8 cellular contexts compared by ENCODE assay signal in the genomic region with DNA sequence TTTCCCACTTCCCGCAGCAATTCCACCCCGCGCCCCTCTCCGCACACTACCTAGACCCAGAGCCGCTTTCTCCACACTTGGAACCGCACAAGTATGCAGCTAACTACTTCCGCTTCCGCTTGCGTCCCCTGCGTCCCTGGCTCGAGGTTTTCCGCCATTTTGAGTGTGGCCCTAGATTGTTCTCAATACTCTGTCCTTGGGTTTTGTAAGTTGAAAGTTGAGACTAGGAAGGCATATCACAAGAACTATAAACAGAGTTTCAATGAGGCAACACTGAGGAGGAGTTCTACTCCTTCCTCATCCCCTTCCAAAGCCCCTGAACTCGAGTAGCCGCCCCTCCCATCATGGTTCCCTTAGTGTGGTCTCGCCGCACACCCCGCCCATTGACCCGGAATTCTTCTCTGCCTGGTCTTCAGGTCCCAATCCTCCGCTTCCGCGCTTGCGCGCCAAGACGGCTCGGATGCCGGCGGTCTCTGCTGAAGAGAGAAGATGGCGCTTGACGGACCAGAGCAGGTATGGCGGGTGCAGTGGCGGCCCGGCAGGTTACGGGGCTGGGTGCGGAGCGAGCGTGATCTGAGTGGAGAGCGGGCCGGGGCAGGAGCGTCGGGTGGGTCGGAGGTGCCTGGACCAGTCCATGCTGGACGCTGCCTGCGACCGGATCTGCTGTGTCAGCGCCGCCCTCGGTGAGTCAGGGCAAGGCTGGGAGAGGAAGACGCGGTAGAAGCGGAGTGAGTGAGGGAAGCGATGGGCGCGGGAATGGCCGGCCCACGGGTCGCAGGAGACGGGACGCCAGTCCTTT. TPM values are rescaled to one million over a fixed set of nuclear protein-coding genes. Genes with fewer than 3 reads are reported as not detected.
A peak's percentile ranks its signal among the peaks of the same experiment; 100 is the strongest.
DNase-seq lines count a peak whose midpoint lies in the region; TF ChIP-seq lines count a peak whose summit lies in the region.

Gene FTSJ3 (minus strand): TSS at position 662 of the 799 bp plus-strand sequence. CDS start 761 bp downstream, outside the sequence.
Gene PSMC5 (plus strand): TSS at position 430 of the 799 bp plus-strand sequence. CDS start 60 bp downstream, at position 490.

- H3K4me1 ChIP-seq in suprapubic skin, result peaks cover 35% of the 10 kb centered on the region

- H3K36me3 ChIP-seq in suprapubic skin, result peaks cover 67% of the 10 kb centered on the region

- peaks cover 8% of the 10 kb centered on the region for H3K27me3 Mint-ChIP-seq in HFFc6 (ENCODE audit: insufficient read depth)
- H3K27me3 Mint-ChIP-seq in activated naive CD4-positive, alpha-beta T cell treated with anti-CD3 and anti-CD28 coated beads, Interleukin-2, amount 10 ng/mL, durations not matched to agents 7 days and 5 days, result no peaks in the 10 kb centered on the region

- no peaks in the 10 kb centered on the region for H3K27me3 ChIP-seq in suprapubic skin

- DNase-seq in HFFc6, result peak; percentile 91
- peak; percentile 97 for DNase-seq in NAMALWA (ENCODE audit: low spot score)
- peak; percentile 97 for DNase-seq in SK-N-DZ (ENCODE audit: low spot score)
- peak; percentile 98 for DNase-seq in activated naive CD4-positive, alpha-beta T cell treated with anti-CD3 and anti-CD28 coated beads, Interleukin-2, amount 10 ng/mL, durations not matched to agents 7 days and 5 days
- DNase-seq in globus pallidus (ENCODE audit: low spot score), result peak; percentile 98
- DNase-seq in nucleus accumbens (lab: John Stamatoyannopoulos, UW), result peak; percentile 80 to 99 (median 95)
- DNase-seq in suprapubic skin (ENCODE audit: low spot score in 2 of 2), result peak; percentile 97

- H3K36me3 Mint-ChIP-seq in HFFc6 (ENCODE audit: low read depth), result peaks cover 75% of the 10 kb centered on the region
- peaks cover 80% of the 10 kb centered on the region for H3K36me3 Mint-ChIP-seq in activated naive CD4-positive, alpha-beta T cell treated with anti-CD3 and anti-CD28 coated beads, Interleukin-2, amount 10 ng/mL, durations not matched to agents 7 days and 5 days

- peak within 1 kb of the TSS; percentile 97 for H3K4me3 Mint-ChIP-seq in HFFc6
- peak within 1 kb of the TSS; percentile 87 for H3K4me3 Mint-ChIP-seq in activated naive CD4-positive, alpha-beta T cell treated with anti-CD3 and anti-CD28 coated beads, Interleukin-2, amount 10 ng/mL, durations not matched to agents 7 days and 5 days

- H3K27ac Mint-ChIP-seq in HFFc6, result peak within 1 kb of the TSS; percentile 100
- H3K27ac Mint-ChIP-seq in activated naive CD4-positive, alpha-beta T cell treated with anti-CD3 and anti-CD28 coated beads, Interleukin-2, amount 10 ng/mL, durations not matched to agents 7 days and 5 days, result peak within 1 kb of the TSS; percentile 96

- CTCF ChIA-PET in activated naive CD4-positive, alpha-beta T cell treated with anti-CD3 and anti-CD28 coated beads, Interleukin-2, amount 10 ng/mL, durations not matched to agents 7 days and 5 days (lab: Charles Lee), result interaction anchor here (1.0 to 1.1 kb wide), 2 partner anchors 10 to 12 kb away, joined by 4 to 5 read pairs; no protein-coding TSS in a partner anchor

- no peak for TF ChIP-seq EP300 in suprapubic skin (IDR thresholded peaks at IDR 0.05)

- H3K4me3 ChIP-seq in GM08714 (ENCODE audit: low read length) (peak within 1 kb of the TSS; percentile 78), suprapubic skin (peak within 1 kb of the TSS; percentile 86)

- no peaks in the 10 kb centered on the region for H3K9me3 ChIP-seq in suprapubic skin

- H3K9me3 Mint-ChIP-seq in HFFc6, result no peaks in the 10 kb centered on the region; the same call in 1 of the 2 replicates
- no peaks in the 10 kb centered on the region for H3K9me3 Mint-ChIP-seq in activated naive CD4-positive, alpha-beta T cell treated with anti-CD3 and anti-CD28 coated beads, Interleukin-2, amount 10 ng/mL, durations not matched to agents 7 days and 5 days

- peak in 1 of 2 donors; percentile 65 for TF ChIP-seq POLR2A in suprapubic skin (IDR thresholded peaks at IDR 0.05)

- TF ChIP-seq CTCF in HFFc6 (IDR thresholded peaks at IDR 0.05), result peak; percentile 62
- peak in 1 of 2 donors; percentile 38 for TF ChIP-seq CTCF in suprapubic skin (IDR thresholded peaks at IDR 0.05)

- H3K27ac ChIP-seq in suprapubic skin, result peak within 1 kb of the TSS; percentile 93

- WGBS in suprapubic skin, result under 1% methylated on average over 57 of the region's 58 CpGs

- peaks cover 46% of the 10 kb centered on the region for H3K4me1 Mint-ChIP-seq in HFFc6 (ENCODE audit: low read depth)
- peaks cover 80% of the 10 kb centered on the region for H3K4me1 Mint-ChIP-seq in activated naive CD4-positive, alpha-beta T cell treated with anti-CD3 and anti-CD28 coated beads, Interleukin-2, amount 10 ng/mL, durations not matched to agents 7 days and 5 days

RNA-seq across cellular contexts. Expression of gene FTSJ3, which starts in this region (rescaled TPM):
- 10 to 100 TPM; 43.2 to 55.1 (median 47.5) TPM for total RNA-seq in HFFc6 (2021; fragmentation: NEBNext Ultra II Directional; extraction: Animal tissue kit (Norgen Biotek cat#: 25700))
- 46.6 and 51.0 TPM in 2 replicates for polyA plus RNA-seq in SK-N-DZ (2014; cell fraction: cytosol; rRNA removed)
- polyA plus RNA-seq in SK-N-DZ (2014; cell fraction: nucleus; rRNA removed), result 51.6 and 54.2 TPM in 2 replicates
- total RNA-seq in suprapubic skin, result 10 to 100 TPM; 46.4 to 54.7 (median 48.4) TPM

RNA-seq across cellular contexts. Expression of gene PSMC5, which starts in this region (rescaled TPM):
- total RNA-seq in HFFc6 (2021; fragmentation: NEBNext Ultra II Directional; extraction: Animal tissue kit (Norgen Biotek cat#: 25700)), result 100 to 1,000 TPM; 156 to 206 (median 179) TPM
- polyA plus RNA-seq in SK-N-DZ (2014; cell fraction: cytosol; rRNA removed), result 36.5 and 48.9 TPM in 2 replicates
- polyA plus RNA-seq in SK-N-DZ (2014; cell fraction: nucleus; rRNA removed), result 74.0 and 127 TPM in 2 replicates
- 100 to 1,000 TPM; 105 to 144 (median 118) TPM for total RNA-seq in suprapubic skin

Comparison
In these comparisons a context has a peak if more than half of its experiments do, and no peak if none do; other contexts are left out.
1. Peak in every context shown above with its lines: DNase-seq, H3K4me3 ChIP-seq and H3K27ac ChIP-seq.